1 cellular context compared by ENCODE assay signal in genomic region chr12:116881325-116881866, GRCh38.
A peak's percentile ranks its signal among the peaks of the same experiment; 100 is the strongest.
TF ChIP-seq lines count a peak whose summit lies in the region.

Gene HRK, minus strand, starts transcription at chr12:116881441. Its CDS starts 134 bp downstream, at chr12:116881307.

TF ChIP-seq in HEK293, 187 proteins besides CTCF, POLR2A, EP300 and RAD21 (continued from another document):
- 0 out of 2 replicates have a peak, but pooled peaks have one; percentile 21 for TF ChIP-seq ZBTB20 (tag by site-specific recombination; IDR thresholded peaks at IDR 0.05)
- TF ChIP-seq ZNF555 (tag by site-specific recombination; conservative IDR thresholded peaks at IDR 0.05) = no peak
